1 cellular context compared by ENCODE assay signal in the genomic region with DNA sequence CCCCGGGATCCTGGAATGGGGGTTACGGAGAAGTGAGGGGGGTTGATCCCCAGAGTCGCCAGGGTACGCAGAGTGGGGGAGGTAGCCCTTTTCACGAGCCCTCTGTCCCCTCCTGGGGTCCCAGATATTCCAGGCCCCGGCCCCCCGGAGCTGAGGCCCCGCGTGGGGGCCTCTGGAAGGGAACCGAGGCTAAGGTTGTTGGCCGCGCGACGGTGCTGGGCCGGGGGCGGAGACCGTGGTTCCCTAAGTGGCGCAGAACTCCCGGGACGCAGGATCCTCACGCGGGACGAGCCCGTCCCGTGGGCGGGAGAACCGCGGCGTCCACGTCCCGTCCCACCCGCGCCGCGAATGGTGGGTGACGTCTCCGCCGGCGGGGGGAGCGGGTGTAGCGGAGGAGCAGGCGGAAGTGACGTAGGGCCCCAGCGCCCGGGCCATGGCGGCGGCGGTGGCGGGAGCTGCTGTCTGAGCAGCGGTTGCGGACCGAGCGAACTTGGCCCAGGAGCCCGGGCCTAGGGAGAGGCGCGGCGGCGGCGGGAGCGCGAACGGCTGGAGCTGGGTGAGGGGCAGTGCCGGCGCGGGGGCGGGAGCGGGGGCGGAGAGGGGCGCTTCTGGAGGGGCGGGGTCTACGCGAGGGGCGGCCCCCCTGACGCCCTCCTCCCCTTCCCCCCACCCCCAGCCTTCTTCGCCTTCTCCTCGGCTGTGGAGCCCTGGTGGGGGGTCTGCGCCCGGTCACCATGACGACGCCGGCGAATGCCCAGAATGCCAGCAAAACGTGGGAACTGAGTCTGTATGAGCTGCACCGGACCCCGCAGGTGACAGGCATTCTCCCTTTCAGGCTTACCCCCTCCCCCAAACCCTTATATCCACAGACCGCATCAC.
TF ChIP-seq lines count a peak whose summit lies in the region.

A gene (plus strand): TSS at position 412 of the 879 bp plus-strand sequence. CDS start 323 bp downstream, at position 735.

TF ChIP-seq in GM23338, 12 proteins besides CTCF, POLR2A, EP300 and RAD21 (continued from another document):
- TF ChIP-seq, protein P1, sequence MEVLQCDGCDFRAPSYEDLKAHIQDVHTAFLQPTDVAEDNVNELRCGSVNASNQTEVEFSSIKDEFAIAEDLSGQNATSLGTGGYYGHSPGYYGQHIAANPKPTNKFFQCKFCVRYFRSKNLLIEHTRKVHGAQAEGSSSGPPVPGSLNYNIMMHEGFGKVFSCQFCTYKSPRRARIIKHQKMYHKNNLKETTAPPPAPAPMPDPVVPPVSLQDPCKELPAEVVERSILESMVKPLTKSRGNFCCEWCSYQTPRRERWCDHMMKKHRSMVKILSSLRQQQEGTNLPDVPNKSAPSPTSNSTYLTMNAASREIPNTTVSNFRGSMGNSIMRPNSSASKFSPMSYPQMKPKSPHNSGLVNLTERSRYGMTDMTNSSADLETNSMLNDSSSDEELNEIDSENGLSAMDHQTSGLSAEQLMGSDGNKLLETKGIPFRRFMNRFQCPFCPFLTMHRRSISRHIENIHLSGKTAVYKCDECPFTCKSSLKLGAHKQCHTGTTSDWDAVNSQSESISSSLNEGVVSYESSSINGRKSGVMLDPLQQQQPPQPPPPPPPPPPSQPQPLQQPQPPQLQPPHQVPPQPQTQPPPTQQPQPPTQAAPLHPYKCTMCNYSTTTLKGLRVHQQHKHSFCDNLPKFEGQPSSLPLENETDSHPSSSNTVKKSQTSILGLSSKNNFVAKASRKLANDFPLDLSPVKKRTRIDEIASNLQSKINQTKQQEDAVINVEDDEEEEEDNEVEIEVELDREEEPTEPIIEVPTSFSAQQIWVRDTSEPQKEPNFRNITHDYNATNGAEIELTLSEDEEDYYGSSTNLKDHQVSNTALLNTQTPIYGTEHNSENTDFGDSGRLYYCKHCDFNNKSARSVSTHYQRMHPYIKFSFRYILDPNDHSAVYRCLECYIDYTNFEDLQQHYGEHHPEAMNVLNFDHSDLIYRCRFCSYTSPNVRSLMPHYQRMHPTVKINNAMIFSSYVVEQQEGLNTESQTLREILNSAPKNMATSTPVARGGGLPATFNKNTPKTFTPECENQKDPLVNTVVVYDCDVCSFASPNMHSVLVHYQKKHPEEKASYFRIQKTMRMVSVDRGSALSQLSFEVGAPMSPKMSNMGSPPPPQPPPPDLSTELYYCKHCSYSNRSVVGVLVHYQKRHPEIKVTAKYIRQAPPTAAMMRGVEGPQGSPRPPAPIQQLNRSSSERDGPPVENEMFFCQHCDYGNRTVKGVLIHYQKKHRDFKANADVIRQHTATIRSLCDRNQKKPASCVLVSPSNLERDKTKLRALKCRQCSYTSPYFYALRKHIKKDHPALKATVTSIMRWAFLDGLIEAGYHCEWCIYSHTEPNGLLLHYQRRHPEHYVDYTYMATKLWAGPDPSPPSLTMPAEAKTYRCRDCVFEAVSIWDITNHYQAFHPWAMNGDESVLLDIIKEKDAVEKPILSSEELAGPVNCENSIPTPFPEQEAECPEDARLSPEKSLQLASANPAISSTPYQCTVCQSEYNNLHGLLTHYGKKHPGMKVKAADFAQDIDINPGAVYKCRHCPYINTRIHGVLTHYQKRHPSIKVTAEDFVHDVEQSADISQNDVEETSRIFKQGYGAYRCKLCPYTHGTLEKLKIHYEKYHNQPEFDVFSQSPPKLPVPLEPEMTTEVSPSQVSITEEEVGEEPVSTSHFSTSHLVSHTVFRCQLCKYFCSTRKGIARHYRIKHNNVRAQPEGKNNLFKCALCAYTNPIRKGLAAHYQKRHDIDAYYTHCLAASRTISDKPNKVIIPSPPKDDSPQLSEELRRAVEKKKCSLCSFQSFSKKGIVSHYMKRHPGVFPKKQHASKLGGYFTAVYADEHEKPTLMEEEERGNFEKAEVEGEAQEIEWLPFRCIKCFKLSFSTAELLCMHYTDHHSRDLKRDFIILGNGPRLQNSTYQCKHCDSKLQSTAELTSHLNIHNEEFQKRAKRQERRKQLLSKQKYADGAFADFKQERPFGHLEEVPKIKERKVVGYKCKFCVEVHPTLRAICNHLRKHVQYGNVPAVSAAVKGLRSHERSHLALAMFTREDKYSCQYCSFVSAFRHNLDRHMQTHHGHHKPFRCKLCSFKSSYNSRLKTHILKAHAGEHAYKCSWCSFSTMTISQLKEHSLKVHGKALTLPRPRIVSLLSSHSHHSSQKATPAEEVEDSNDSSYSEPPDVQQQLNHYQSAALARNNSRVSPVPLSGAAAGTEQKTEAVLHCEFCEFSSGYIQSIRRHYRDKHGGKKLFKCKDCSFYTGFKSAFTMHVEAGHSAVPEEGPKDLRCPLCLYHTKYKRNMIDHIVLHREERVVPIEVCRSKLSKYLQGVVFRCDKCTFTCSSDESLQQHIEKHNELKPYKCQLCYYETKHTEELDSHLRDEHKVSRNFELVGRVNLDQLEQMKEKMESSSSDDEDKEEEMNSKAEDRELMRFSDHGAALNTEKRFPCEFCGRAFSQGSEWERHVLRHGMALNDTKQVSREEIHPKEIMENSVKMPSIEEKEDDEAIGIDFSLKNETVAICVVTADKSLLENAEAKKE (CRISPR knock-in tag; IDR thresholded peaks at IDR 0.05), result no peak
- TF ChIP-seq EZH2 (IDR thresholded peaks at IDR 0.05; ENCODE audit: low read depth, unreplicated experiment) (no peak), CREB1 (CRISPR knock-in tag; IDR thresholded peaks at IDR 0.05; ENCODE audit: low read depth) (peak; percentile 94), JUNB (IDR thresholded peaks at IDR 0.05; ENCODE audit: unreplicated experiment) (no peak), NANOG (IDR thresholded peaks at IDR 0.05; ENCODE audit: borderline replicate concordance) (no peak), STAT1 (IDR thresholded peaks at IDR 0.05; ENCODE audit: unreplicated experiment) (no peak), ZNF114 (CRISPR knock-in tag; IDR thresholded peaks at IDR 0.05) (no peak), POLR2AphosphoS5 (IDR thresholded peaks at IDR 0.05; ENCODE audit: low read depth) (peak; percentile 85), EZH2phosphoT487 (IDR thresholded peaks at IDR 0.05; ENCODE audit: unreplicated experiment) (no peak)
